In the genomic region with DNA sequence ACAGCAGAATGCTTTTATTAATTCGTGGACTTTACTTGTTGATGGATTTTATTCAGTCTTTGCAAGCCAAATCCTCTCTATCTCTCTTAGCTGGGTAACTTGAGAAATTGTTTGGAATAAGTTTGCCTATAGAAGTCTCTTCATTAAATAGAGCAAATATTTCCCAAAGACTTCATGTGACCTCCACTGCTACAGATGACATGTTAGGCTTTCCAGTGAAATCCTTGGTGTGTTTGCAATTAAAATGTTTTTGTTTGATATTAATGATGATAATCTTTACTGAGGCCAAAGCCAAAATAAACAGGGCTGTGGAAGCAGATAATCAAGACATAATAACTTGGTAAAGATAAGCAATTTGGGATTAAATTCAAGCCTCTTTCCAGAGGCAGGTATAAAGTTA, we compare ENCODE assay signal across 25 cellular contexts. TPM values are rescaled to one million over a fixed set of nuclear protein-coding genes. Genes with fewer than 3 reads are reported as not detected.
"Had no signal": no experiment of that assay in that cellular context is flagged by ENCODE, and none has a peak within 500 bp of the region (broad histone marks: within the 10 kb centered on the region; RNA-seq: fewer than 3 reads in every experiment).

No MANE protein-coding gene starts in this region.

- DNase-seq: Kasumi-1, MM.1S, NCI-H1092 treated with DMSO at 0.1 percent for 48 hours, NCI-H1436, NCI-H187, NCI-H2029, NCI-H2081 treated with DMSO at 0.1 percent for 48 hours, NCI-H2171, NCI-H226, NCI-H510A, NCI-H524 treated with DMSO at 0.1 percent for 48 hours, NCI-H69, NCI-H774, PC-3, SHP77, SK-N-SH, SW 1271 had no signal

- H3K4me2 ChIP-seq: KMS-11, SK-N-SH had no signal

- H3K27ac ChIP-seq: HL-60, KMS-11, RWPE1 had no signal

- H3K9ac ChIP-seq: KMS-11, SK-N-SH had no signal

- H3K4me3 ChIP-seq: K562 had no signal

- H3K9me3 ChIP-seq: SK-N-SH had no signal

RNA-seq across cellular contexts. Expression of a gene that starts 4.4 kb away (rescaled TPM):
- total RNA-seq: K562, M059J, OCI-LY7, PC-3, SK-MEL-5 had no signal
- polyA plus RNA-seq: IgD-negative memory B cell, K562, SK-N-SH had no signal

RNA-seq across cellular contexts. Expression of a gene that starts 4.8 kb away (rescaled TPM):
- total RNA-seq: K562, M059J, OCI-LY7, PC-3, SK-MEL-5 had no signal
- polyA plus RNA-seq: IgD-negative memory B cell, K562, SK-N-SH had no signal
